Comparison of ENCODE assay signal across 8 cellular contexts in genomic region chr20:53829706-53830521, GRCh38.
DNase-seq lines count a peak whose midpoint lies in the region; ATAC-seq and TF ChIP-seq lines count a peak whose summit lies in the region.

No MANE protein-coding gene starts in this region.

- no TSS peak for BruUV-seq in PC-3 (replicated peaks; lab: Mats Ljungman, UMichigan)

- no peak overlapping the region for H2BK120ac ChIP-seq in neuronal stem cell (ENCODE audit: low read depth, low read length)

- H3K4me2 ChIP-seq in PC-3 (ENCODE audit: low read length) (peak overlapping the region; percentile 86), neuronal stem cell (ENCODE audit: insufficient read depth, low read length, poor library complexity, severe bottlenecking) (no peak overlapping the region)

- H3K27ac ChIP-seq in PC-3 (ENCODE audit: low read length) = peak overlapping the region; percentile 93
- no peak overlapping the region for H3K27ac ChIP-seq in neuronal stem cell (replicated peaks; ENCODE audit: low read length)

- H3K36me3 ChIP-seq in PC-3 (ENCODE audit: low read depth, low read length) (no peaks in the 10 kb centered on the region), endocrine pancreas (ENCODE audit: control insufficient read depth, insufficient read depth, low read length) (no peaks in the 10 kb centered on the region), neuronal stem cell (replicated peaks in 1 of 2; ENCODE audit: control insufficient read depth in 2 of 2, insufficient read depth in 2 of 2, low read length in 2 of 2) (no peaks in the 10 kb centered on the region)

- H3F3A ChIP-seq in PC-3 (ENCODE audit: low read length, unreplicated experiment) = peaks cover 12% of the 10 kb centered on the region

- CTCF ChIA-PET in PC-3 (lab: Charles Lee) = interaction anchor here (0.7 kb wide), 1 partner anchor 73 kb away, joined by 3 read pairs; no protein-coding TSS in a partner anchor

- no peaks in the 10 kb centered on the region for H3K9me3 ChIP-seq in PC-3 (ENCODE audit: low read length)
- H3K9me3 ChIP-seq in endocrine pancreas (ENCODE audit: control insufficient read depth, low read length) = no peaks in the 10 kb centered on the region
- peaks cover 0 to 2% of the 10 kb centered on the region in 2 donors for H3K9me3 ChIP-seq in neuronal stem cell (replicated peaks in 1 of 2; ENCODE audit: control insufficient read depth in 2 of 2, insufficient read depth in 1 of 2, low read depth in 1 of 2, low read length in 2 of 2)

- no peaks in the 10 kb centered on the region for H4K20me1 ChIP-seq in PC-3 (ENCODE audit: low read length)

- H3K79me1 ChIP-seq in neuronal stem cell (ENCODE audit: low read depth, low read length) = no peaks in the 10 kb centered on the region

- H4K91ac ChIP-seq in neuronal stem cell (ENCODE audit: low read depth, low read length, poor library complexity) = no peak overlapping the region

- H3K4ac ChIP-seq in neuronal stem cell (ENCODE audit: low read length) = no peak overlapping the region

- H2AFZ ChIP-seq in PC-3 (ENCODE audit: low read length) (peak overlapping the region; percentile 12), neuronal stem cell (ENCODE audit: low read length) (peak overlapping the region; percentile 82)

- DNase-seq in COLO829 (ENCODE audit: low spot score) (peak; percentile 23), PC-3 (peak; percentile 74), neuronal stem cell (ENCODE audit: low spot score) (no peak), HuH-7.5 (ENCODE audit: low spot score) (no peak), AML-193 (lab: John Stamatoyannopoulos, UW) (no peak)
- no peak for DNase-seq in stimulated activated CD4-positive, alpha-beta T cell treated with anti-CD3 and anti-CD28 coated beads, Interleukin-4, amount 100 ng/mL, for 1 hour

- no peak overlapping the region for H3K14ac ChIP-seq in neuronal stem cell (ENCODE audit: low read length)

- no peak for TF ChIP-seq CTCF in PC-3 (conservative IDR thresholded peaks at IDR 0.05; ENCODE audit: low read depth, low read length)

- no peak overlapping the region for H2BK5ac ChIP-seq in neuronal stem cell (ENCODE audit: low read length)

- H3K27me3 ChIP-seq in PC-3 (ENCODE audit: low read length) (no peaks in the 10 kb centered on the region), endocrine pancreas (ENCODE audit: control insufficient read depth, insufficient read depth, low read length) (no peaks in the 10 kb centered on the region), neuronal stem cell (ENCODE audit: control insufficient read depth in 3 of 3, insufficient read depth in 3 of 3, low read depth in 1 of 3, low read length in 3 of 3) (no peaks in the 10 kb centered on the region)

- intact Hi-C loops in PC-3 (cut with micrococcal nuclease) = loop anchor here (1.0 to 10.0 kb wide), 4 partner anchors 36 to 235 kb away; no protein-coding TSS in a partner anchor

- H3K79me2 ChIP-seq in PC-3 (ENCODE audit: low read length) = no peaks in the 10 kb centered on the region

- peak overlapping the region; percentile 61 for H3K4me3 ChIP-seq in PC-3 (ENCODE audit: low read length)
- H3K4me3 ChIP-seq in endocrine pancreas (ENCODE audit: control insufficient read depth, insufficient read depth, low read length) = peak overlapping the region; percentile 22
- no peak overlapping the region for H3K4me3 ChIP-seq in neuronal stem cell (ENCODE audit: low read length in 2 of 2)

- no peak overlapping the region for H3K23ac ChIP-seq in neuronal stem cell (ENCODE audit: low read depth, low read length, poor library complexity)

- WGBS in neuronal stem cell (ENCODE audit: extremely low coverage in 2 of 2, insufficient read length in 2 of 2, insufficient replicate concordance in 1 of 2), 2 donors = no CpG with 5 or more reads among the region's 5 CpGs

- ATAC-seq in GM21526 (IDR thresholded peaks at IDR 0.05; ENCODE audit: low FRiP score, unreplicated experiment) (peak; percentile 38), PC-3 (peak; percentile 13)

- H3K4me1 ChIP-seq in PC-3 (ENCODE audit: insufficient read depth, low read length) (peaks cover 56% of the 10 kb centered on the region), endocrine pancreas (ENCODE audit: control insufficient read depth, insufficient read depth, low read length) (no peaks in the 10 kb centered on the region), neuronal stem cell (ENCODE audit: control insufficient read depth in 2 of 2, insufficient read depth in 1 of 2, low read depth in 1 of 2, low read length in 2 of 2) (peaks cover 7 to 20% of the 10 kb centered on the region in 2 donors)

- H4K8ac ChIP-seq in neuronal stem cell (ENCODE audit: low read depth, low read length) = no peak overlapping the region

- no peak overlapping the region for H2BK12ac ChIP-seq in neuronal stem cell (ENCODE audit: low read length)

- no peak overlapping the region for H2AK5ac ChIP-seq in neuronal stem cell (ENCODE audit: low read depth, low read length)

- no peak overlapping the region for H2BK15ac ChIP-seq in neuronal stem cell (ENCODE audit: low read length)

- H3K18ac ChIP-seq in neuronal stem cell (ENCODE audit: low read length) = no peak overlapping the region

- no peaks in the 10 kb centered on the region for H3K9me2 ChIP-seq in PC-3 (replicated peaks; ENCODE audit: low read length)

- peak overlapping the region; percentile 93 for H3K9ac ChIP-seq in PC-3 (ENCODE audit: low read length)
- H3K9ac ChIP-seq in endocrine pancreas (ENCODE audit: control insufficient read depth, insufficient read depth, low read length) = no peak overlapping the region
- no peak overlapping the region for H3K9ac ChIP-seq in neuronal stem cell (ENCODE audit: low read depth, low read length, poor library complexity)

- POLR2A ChIA-PET in PC-3 (lab: Charles Lee; ENCODE audit: unreplicated experiment) = interaction anchor here (0.6 to 1.0 kb wide), 7 partner anchors 37 to 251 kb away, joined by 3 to 10 read pairs (median 4); no protein-coding TSS in a partner anchor

Comparison
In these comparisons a context has a peak if more than half of its experiments do, and no peak if none do; other contexts are left out.
1. DNase-seq: peak in COLO829 (single experiment) and PC-3 (single experiment); none in neuronal stem cell (single experiment), HuH-7.5 (single experiment), AML-193 (0 of 2) and stimulated activated CD4-positive, alpha-beta T cell treated with anti-CD3 and anti-CD28 coated beads, Interleukin-4, amount 100 ng/mL, for 1 hour (single experiment).
2. H3K4me3 ChIP-seq: peak in PC-3 (single experiment) and endocrine pancreas (single experiment); none in neuronal stem cell (0 of 2).